11 cellular contexts compared by ENCODE assay signal in genomic region chr9:115672477-115673316, GRCh38.
DNase-seq lines count a peak whose midpoint lies in the region; ATAC-seq and TF ChIP-seq lines count a peak whose summit lies in the region.
"Had no signal": no experiment of that assay in that cellular context is flagged by ENCODE, and none has a peak within 500 bp of the region (broad histone marks: within the 10 kb centered on the region; RNA-seq: fewer than 3 reads in every experiment).

No MANE protein-coding gene starts in this region.

- H3K36me3 ChIP-seq in stomach = no peaks in the 10 kb centered on the region
- H3K36me3 ChIP-seq: Peyer's patch had no signal

- POLR2A ChIA-PET in WTC11 (lab: Charles Lee) = no interaction called here

- H3K4me3 Mint-ChIP-seq in WTC11 = no peak overlapping the region

- peaks cover 2% of the 10 kb centered on the region; the same call in 1 of the 2 replicates for H3K4me1 Mint-ChIP-seq in WTC11

- ATAC-seq in WTC11 (0 out of 2 replicates have a peak, but pooled peaks have one; percentile 20), left ventricle myocardium superior (peak; percentile 86)

- no peak overlapping the region for H3K4me3 ChIP-seq in stomach
- H3K4me3 ChIP-seq: lung, Peyer's patch had no signal

- peak overlapping the region in 4 of 5 donors; percentile 19 to 70 (median 38) for H3K27ac ChIP-seq in stomach

- H3K27me3 ChIP-seq in stomach = no peaks in the 10 kb centered on the region
- H3K27me3 ChIP-seq: Peyer's patch had no signal

- peaks cover 0 to 6% (median 0%) of the 10 kb centered on the region in 4 donors for H3K4me1 ChIP-seq in stomach
- H3K4me1 ChIP-seq: Peyer's patch had no signal

- H3K9me3 Mint-ChIP-seq in WTC11 = peaks cover 24% of the 10 kb centered on the region

- no peak for TF ChIP-seq EP300 in stomach (IDR thresholded peaks at IDR 0.05)

- intact Hi-C loops in left ventricle myocardium superior (cut with micrococcal nuclease) (no loop called here), stomach (cut with DNase I; ENCODE audit: low total_unique reads) (no loop called here)

- H3K36me3 Mint-ChIP-seq in WTC11 = peaks cover 19% of the 10 kb centered on the region

- no peaks in the 10 kb centered on the region for H3K9me3 ChIP-seq in stomach
- H3K9me3 ChIP-seq: Peyer's patch had no signal

- TF ChIP-seq CTCF in WTC11 (IDR thresholded peaks at IDR 0.05) (no peak), stomach (IDR thresholded peaks at IDR 0.05) (no peak), GM10266 (IDR thresholded peaks at IDR 0.05; ENCODE audit: control insufficient read depth, insufficient read depth, low read depth, missing control alignments) (no peak)

- WGBS in stomach, 5 donors = 45 to 53% (median 51%) methylated on average over 7 of the region's 7 CpGs

- H3K27me3 Mint-ChIP-seq in WTC11 (ENCODE audit: low read depth) = no peaks in the 10 kb centered on the region

- TF ChIP-seq POLR2A in stomach (IDR thresholded peaks at IDR 0.05) = no peak

- peak overlapping the region; percentile 51; the same call in 1 of the 2 replicates for H3K27ac Mint-ChIP-seq in WTC11

- CTCF ChIA-PET in WTC11 (lab: Charles Lee) = interaction anchor here (0.8 kb wide), 1 partner anchor 79 kb away, joined by 5 read pairs; no protein-coding TSS in a partner anchor

- DNase-seq in HPDE6-E6E7 (ENCODE audit: extremely low spot score) (peak; percentile 84), WTC11 (ENCODE audit: low spot score) (no peak), left ventricle myocardium superior (no peak), stomach (no peak), dermis blood vessel endothelial cell (no peak), GM10266 (ENCODE audit: extremely low spot score) (no peak), NCI-H2196 (lab: John Stamatoyannopoulos, UW; ENCODE audit: unreplicated experiment) (no peak)
- no peak for DNase-seq in stimulated activated CD4-positive, alpha-beta T cell treated with anti-CD3 and anti-CD28 coated beads, Interleukin-4, amount 100 ng/mL, for 1 hour
- DNase-seq: Peyer's patch; stimulated activated CD8-positive, alpha-beta memory T cell treated with anti-CD3 and anti-CD28 coated beads, Interleukin-4, amount 100 ng/mL, for 48 hours had no signal

TF ChIP-seq in WTC11, 78 proteins besides CTCF, POLR2A, EP300 and RAD21:
- TF ChIP-seq NR3C1 (CRISPR knock-in tag; conservative IDR thresholded peaks at IDR 0.05; ENCODE audit: low read depth) = no peak
- no peak for TF ChIP-seq CBFB (CRISPR knock-in tag; IDR thresholded peaks at IDR 0.05; ENCODE audit: low read depth)
- no peak for TF ChIP-seq RELA (CRISPR knock-in tag; IDR thresholded peaks at IDR 0.05; ENCODE audit: borderline replicate concordance)
- no peak for TF ChIP-seq IRF1 (CRISPR knock-in tag; IDR thresholded peaks at IDR 0.05)
- no peak for TF ChIP-seq USF2 (CRISPR knock-in tag; IDR thresholded peaks at IDR 0.05)
- TF ChIP-seq ELF4 (CRISPR knock-in tag; IDR thresholded peaks at IDR 0.05; ENCODE audit: low read depth) = no peak
- TF ChIP-seq AFF4 (CRISPR knock-in tag; IDR thresholded peaks at IDR 0.05; ENCODE audit: borderline replicate concordance) = no peak
- TF ChIP-seq NFATC4 (CRISPR knock-in tag; IDR thresholded peaks at IDR 0.05) = no peak
- TF ChIP-seq GTF2I (CRISPR knock-in tag; conservative IDR thresholded peaks at IDR 0.05) = no peak
